In genomic region chr6:79812195-79812594, GRCh38 we compare ENCODE assay signal across 15 cellular contexts.
"Had no signal": no experiment of that assay in that cellular context is flagged by ENCODE, and none has a peak within 500 bp of the region (broad histone marks: within the 10 kb centered on the region; RNA-seq: fewer than 3 reads in every experiment).

No MANE protein-coding gene starts in this region.

- H3K9me3 ChIP-seq: breast epithelium, psoas muscle, spleen, tibial nerve had no signal

- H3K27ac Mint-ChIP-seq: activated CD4-positive, alpha-beta memory T cell treated with anti-CD3 and anti-CD28 coated beads for 36 hours; natural killer cell; stimulated activated memory B cell treated with anti-CD40 and anti-IgM and Interleukin-4, amounts not matched to agents 10 μg/mL and 1 μg/mL and 100 μg/mL, for 72 hours had no signal

- H3K4me1 ChIP-seq: breast epithelium, psoas muscle, spleen had no signal

- H3K27ac ChIP-seq: breast epithelium, psoas muscle, spleen, tibial nerve had no signal

- H3K9me3 Mint-ChIP-seq: natural killer cell; stimulated activated memory B cell treated with anti-CD40 and anti-IgM and Interleukin-4, amounts not matched to agents 10 μg/mL and 1 μg/mL and 100 μg/mL, for 72 hours had no signal

- H3K4me3 Mint-ChIP-seq: activated CD4-positive, alpha-beta memory T cell treated with anti-CD3 and anti-CD28 coated beads for 36 hours; natural killer cell; stimulated activated memory B cell treated with anti-CD40 and anti-IgM and Interleukin-4, amounts not matched to agents 10 μg/mL and 1 μg/mL and 100 μg/mL, for 72 hours had no signal

- H3K4me3 ChIP-seq: breast epithelium, dorsolateral prefrontal cortex, lung, psoas muscle, spleen, tibial nerve had no signal

- H3K36me3 ChIP-seq: breast epithelium, spleen, tibial nerve had no signal

- H3K27me3 ChIP-seq: breast epithelium, dorsolateral prefrontal cortex, spleen, tibial nerve had no signal

- H3K36me3 Mint-ChIP-seq: activated CD4-positive, alpha-beta memory T cell treated with anti-CD3 and anti-CD28 coated beads for 36 hours; natural killer cell; stimulated activated memory B cell treated with anti-CD40 and anti-IgM and Interleukin-4, amounts not matched to agents 10 μg/mL and 1 μg/mL and 100 μg/mL, for 72 hours had no signal

- H3K4me1 Mint-ChIP-seq: natural killer cell; stimulated activated memory B cell treated with anti-CD40 and anti-IgM and Interleukin-4, amounts not matched to agents 10 μg/mL and 1 μg/mL and 100 μg/mL, for 72 hours had no signal

- DNase-seq: activated CD4-positive, alpha-beta memory T cell treated with anti-CD3 and anti-CD28 coated beads for 36 hours; activated CD8-positive, alpha-beta memory T cell treated with anti-CD3 and anti-CD28 coated beads, Interleukin-2, amount 50 U/mL, for 4 hours; aorta; dorsolateral prefrontal cortex; left cardiac atrium; natural killer cell; psoas muscle; spleen; stimulated activated CD4-positive, alpha-beta T cell treated with anti-CD3 and anti-CD28 coated beads, Interleukin-1b, Interleukin-23, amount 100 ng/mL, for 48 hours had no signal

- ATAC-seq: esophagus mucosa; left cardiac atrium; psoas muscle; sciatic nerve; stimulated activated memory B cell treated with anti-CD40 and anti-IgM and Interleukin-4, amounts not matched to agents 10 μg/mL and 1 μg/mL and 100 μg/mL, for 72 hours had no signal
